In genomic region chr5:135323227-135323626, GRCh38 we compare ENCODE assay signal across 1 cellular context.
TF ChIP-seq lines count a peak whose summit lies in the region.

No MANE protein-coding gene starts in this region.

TF ChIP-seq in IMR-90, 13 proteins besides CTCF, POLR2A, EP300 and RAD21 (continued from another document):
- TF ChIP-seq, protein P1, sequence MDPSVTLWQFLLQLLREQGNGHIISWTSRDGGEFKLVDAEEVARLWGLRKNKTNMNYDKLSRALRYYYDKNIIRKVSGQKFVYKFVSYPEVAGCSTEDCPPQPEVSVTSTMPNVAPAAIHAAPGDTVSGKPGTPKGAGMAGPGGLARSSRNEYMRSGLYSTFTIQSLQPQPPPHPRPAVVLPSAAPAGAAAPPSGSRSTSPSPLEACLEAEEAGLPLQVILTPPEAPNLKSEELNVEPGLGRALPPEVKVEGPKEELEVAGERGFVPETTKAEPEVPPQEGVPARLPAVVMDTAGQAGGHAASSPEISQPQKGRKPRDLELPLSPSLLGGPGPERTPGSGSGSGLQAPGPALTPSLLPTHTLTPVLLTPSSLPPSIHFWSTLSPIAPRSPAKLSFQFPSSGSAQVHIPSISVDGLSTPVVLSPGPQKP (IDR thresholded peaks at IDR 0.05; ENCODE audit: borderline replicate concordance, low read depth, low read length) = no peak
- TF ChIP-seq RFX5 (IDR thresholded peaks at IDR 0.05; ENCODE audit: low read depth, low read length) (no peak), BHLHE40 (IDR thresholded peaks at IDR 0.05; ENCODE audit: low read depth, low read length) (no peak), MAFK (IDR thresholded peaks at IDR 0.05; ENCODE audit: low read depth, low read length) (no peak)
